14 cellular contexts compared by ENCODE assay signal in the genomic region with DNA sequence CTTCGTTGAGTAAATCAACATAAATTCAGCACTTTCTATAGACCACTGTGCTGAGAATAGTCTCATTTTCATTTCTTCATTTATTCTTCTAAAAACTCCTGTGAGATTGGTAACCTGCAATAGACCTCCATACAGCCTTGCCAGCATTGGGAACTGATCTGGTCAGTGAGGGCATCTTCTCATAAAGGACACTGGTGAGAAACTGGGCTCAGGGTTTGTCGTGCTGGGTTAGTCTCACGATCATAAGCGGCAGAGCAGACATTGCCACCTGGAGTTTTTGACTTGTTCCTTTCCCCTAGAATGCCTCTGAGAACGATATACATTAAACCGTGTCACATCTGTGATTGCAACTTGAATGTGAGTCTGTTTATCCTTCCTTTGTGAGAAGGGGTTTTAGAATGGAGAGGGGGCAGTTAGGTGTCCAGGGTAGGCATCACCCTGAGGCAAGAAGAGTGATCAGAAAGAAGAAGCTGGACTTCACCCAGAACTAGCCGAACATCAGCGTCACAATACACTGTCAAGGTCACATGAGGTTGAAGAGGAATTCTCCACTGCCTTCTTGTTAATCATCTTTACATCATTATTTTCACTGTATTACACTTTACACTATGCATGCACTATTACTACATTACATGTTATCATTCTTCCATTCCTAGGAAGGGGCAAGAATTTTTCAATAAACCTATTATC. TPM values are rescaled to one million over a fixed set of nuclear protein-coding genes. Genes with fewer than 3 reads are reported as not detected.
A peak's percentile ranks its signal among the peaks of the same experiment; 100 is the strongest.
DNase-seq lines count a peak whose midpoint lies in the region; ATAC-seq lines count a peak whose summit lies in the region.
"Had no signal": no experiment of that assay in that cellular context is flagged by ENCODE, and none has a peak within 500 bp of the region (broad histone marks: within the 10 kb centered on the region; RNA-seq: fewer than 3 reads in every experiment).

No MANE protein-coding gene starts in this region.

- peak overlapping the region; percentile 1 for H3K4me3 Mint-ChIP-seq in T-helper 1 cell treated with Interleukin-12 subunit alpha and Interleukin-12 subunit beta and Interleukin-4 antibody, amounts not matched to agents 30 μg/mL and 1 μg/mL, for 36 hours
- peak overlapping the region; percentile 81 to 83 for H3K4me3 Mint-ChIP-seq in effector memory CD8-positive, alpha-beta T cell

- H3K9me3 Mint-ChIP-seq in T-helper 1 cell treated with Interleukin-12 subunit alpha and Interleukin-12 subunit beta and Interleukin-4 antibody, amounts not matched to agents 30 μg/mL and 1 μg/mL, for 36 hours, result no peaks in the 10 kb centered on the region
- H3K9me3 Mint-ChIP-seq in effector memory CD8-positive, alpha-beta T cell, result no peaks in the 10 kb centered on the region

- H3K27me3 Mint-ChIP-seq in T-helper 1 cell treated with Interleukin-12 subunit alpha and Interleukin-12 subunit beta and Interleukin-4 antibody, amounts not matched to agents 30 μg/mL and 1 μg/mL, for 36 hours (ENCODE audit: low read depth), result peaks cover 71% of the 10 kb centered on the region
- peaks cover 64 to 74% of the 10 kb centered on the region in 2 donors for H3K27me3 Mint-ChIP-seq in effector memory CD8-positive, alpha-beta T cell

- no peaks in the 10 kb centered on the region for H3K36me3 Mint-ChIP-seq in T-helper 1 cell treated with Interleukin-12 subunit alpha and Interleukin-12 subunit beta and Interleukin-4 antibody, amounts not matched to agents 30 μg/mL and 1 μg/mL, for 36 hours (ENCODE audit: low read depth)
- no peaks in the 10 kb centered on the region for H3K36me3 Mint-ChIP-seq in effector memory CD8-positive, alpha-beta T cell (ENCODE audit: insufficient read depth)

- H3K36me3 ChIP-seq in SJCRH30, result no peaks in the 10 kb centered on the region
- H3K36me3 ChIP-seq: cardiac muscle cell, heart left ventricle had no signal

- H3K4me3 ChIP-seq in SJCRH30, result peak overlapping the region; percentile 98; the same call in 1 of the 2 replicates

- no peaks in the 10 kb centered on the region for H3K9me3 ChIP-seq in SJCRH30 (replicated peaks)
- H3K9me3 ChIP-seq: A549, heart left ventricle had no signal

- ATAC-seq in effector memory CD8-positive, alpha-beta T cell (replicated peaks), result no peak
- ATAC-seq in HG03521 (IDR thresholded peaks at IDR 0.05; ENCODE audit: unreplicated experiment), result no peak
- ATAC-seq in GM19397 (IDR thresholded peaks at IDR 0.05; ENCODE audit: unreplicated experiment), result no peak
- ATAC-seq: heart left ventricle had no signal

- no peak for DNase-seq in T-helper 1 cell
- DNase-seq in SJCRH30, result no peak
- DNase-seq in effector memory CD8-positive, alpha-beta T cell, result no peak
- DNase-seq in pons (ENCODE audit: low spot score), result peak; percentile 65
- DNase-seq in GM19240 (ENCODE audit: insufficient read length, low spot score), result no peak
- DNase-seq: activated CD4-positive, alpha-beta T cell treated with anti-CD3 and anti-CD28 coated beads, Interleukin-2, amount 50 U/mL, for 1 hour; GDM1; heart left ventricle; NCI-H226 had no signal

- H3K27me3 ChIP-seq in SJCRH30, result no peaks in the 10 kb centered on the region

- peaks cover 16% of the 10 kb centered on the region for H3K4me1 Mint-ChIP-seq in T-helper 1 cell treated with Interleukin-12 subunit alpha and Interleukin-12 subunit beta and Interleukin-4 antibody, amounts not matched to agents 30 μg/mL and 1 μg/mL, for 36 hours (ENCODE audit: low read depth)
- H3K4me1 Mint-ChIP-seq in effector memory CD8-positive, alpha-beta T cell (ENCODE audit: low read depth in 2 of 2), result peaks cover 7 to 10% of the 10 kb centered on the region in 2 donors

- H3K27ac ChIP-seq in SJCRH30, result no peak overlapping the region
- H3K27ac ChIP-seq: cardiac muscle cell had no signal

- peaks cover 26% of the 10 kb centered on the region for H3K4me1 ChIP-seq in SJCRH30

- H3K27ac Mint-ChIP-seq in T-helper 1 cell treated with Interleukin-12 subunit alpha and Interleukin-12 subunit beta and Interleukin-4 antibody, amounts not matched to agents 30 μg/mL and 1 μg/mL, for 36 hours, result no peak overlapping the region
- no peak overlapping the region for H3K27ac Mint-ChIP-seq in effector memory CD8-positive, alpha-beta T cell

RNA-seq across cellular contexts. Expression of a gene that starts 1.4 kb away (rescaled TPM):
- 21.7 and 25.2 TPM in 2 replicates for total RNA-seq in SJCRH30 (2014; rRNA removed; shearing (Covaris generic))
